Comparison of ENCODE assay signal across 15 cellular contexts in genomic region chr1:42801832-42802483, GRCh38. TPM values are rescaled to one million over a fixed set of nuclear protein-coding genes. Genes with fewer than 3 reads are reported as not detected.
"Had no signal": no experiment of that assay in that cellular context is flagged by ENCODE, and none has a peak within 500 bp of the region (broad histone marks: within the 10 kb centered on the region; RNA-seq: fewer than 3 reads in every experiment).

No MANE protein-coding gene starts in this region.

- H3K4me1 ChIP-seq: adrenal gland, body of pancreas, parathyroid adenoma, transverse colon had no signal

- H2AFZ ChIP-seq: parathyroid adenoma had no signal

- H3K36me3 ChIP-seq: adrenal gland, transverse colon had no signal

- H3K9ac ChIP-seq: parathyroid adenoma had no signal

- H3K9me3 ChIP-seq: adrenal gland, body of pancreas, heart right ventricle, transverse colon had no signal

- H3K27ac ChIP-seq: adrenal gland, body of pancreas, epithelial cell of prostate, heart right ventricle, parathyroid adenoma, transverse colon had no signal

- H3K79me2 ChIP-seq: parathyroid adenoma had no signal

- DNase-seq: activated B cell treated with CpG ODN at 0.5 μM for 24 hours; activated CD4-positive, alpha-beta T cell treated with anti-CD3 and anti-CD28 coated beads, Interleukin-2, amount 50 U/mL, for 1 hour; activated naive CD4-positive, alpha-beta T cell treated with anti-CD3 and anti-CD28 coated beads, Interleukin-2, amount 10 ng/mL, durations not matched to agents 7 days and 5 days; adrenal gland; body of pancreas; cortex of kidney; effector memory CD4-positive, alpha-beta T cell; foreskin melanocyte; heart right ventricle; retina; T-helper 17 cell; transverse colon had no signal

- H3K4me3 ChIP-seq: adrenal gland, body of pancreas, heart right ventricle, skin epidermis, transverse colon had no signal

- H3K27me3 ChIP-seq: adrenal gland, body of pancreas, heart right ventricle, transverse colon had no signal

- ATAC-seq: body of pancreas, T-helper 17 cell had no signal

RNA-seq across cellular contexts. Expression of gene TMEM269, which starts 17.2 kb away (rescaled TPM):
- total RNA-seq: body of pancreas had no signal
